In the genomic region with DNA sequence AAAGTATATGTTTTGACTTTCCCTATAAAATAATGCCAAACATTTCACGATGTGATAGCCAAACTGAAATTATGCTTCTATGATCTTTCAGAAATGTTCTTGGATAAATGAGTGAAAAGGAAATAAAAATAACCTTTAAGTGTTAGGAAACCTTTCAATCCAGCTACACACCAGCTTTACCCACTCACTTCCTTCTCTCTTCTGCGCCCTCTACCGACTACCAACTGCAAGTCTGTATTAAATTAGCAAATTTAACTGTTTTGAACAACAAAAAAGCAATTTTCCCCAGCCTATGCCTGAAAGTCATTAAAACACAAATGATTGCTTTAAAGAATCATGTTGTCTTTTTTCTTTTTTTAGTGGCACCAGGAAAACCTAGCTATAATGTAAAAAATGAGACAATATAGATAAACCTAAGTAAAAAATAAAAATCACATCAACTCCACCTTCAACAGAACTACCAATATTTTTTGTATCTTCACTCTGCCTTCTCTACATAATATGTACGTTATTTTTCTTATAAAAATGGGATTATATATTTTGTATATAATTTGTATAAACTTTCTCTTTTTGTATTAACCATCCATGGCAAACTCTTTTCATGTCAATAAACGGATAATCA, we compare ENCODE assay signal across 9 cellular contexts. TPM values are rescaled to one million over a fixed set of nuclear protein-coding genes. Genes with fewer than 3 reads are reported as not detected.
DNase-seq lines count a peak whose midpoint lies in the region; ATAC-seq and TF ChIP-seq lines count a peak whose summit lies in the region.
"Had no signal": no experiment of that assay in that cellular context is flagged by ENCODE, and none has a peak within 500 bp of the region (broad histone marks: within the 10 kb centered on the region; RNA-seq: fewer than 3 reads in every experiment).

No MANE protein-coding gene starts in this region.

- CTCF ChIA-PET in CD8-positive, alpha-beta T cell (lab: Charles Lee), result interaction anchor here (1.1 to 1.7 kb wide), 4 partner anchors 9 to 18 kb away, joined by 3 to 7 read pairs (median 4); no protein-coding TSS in a partner anchor
- CTCF ChIA-PET in RWPE1 (lab: Yijun Ruan, JAX), result interaction anchor here (0.6 to 0.8 kb wide), 4 partner anchors 9 to 785 kb away, joined by 3 read pairs; no protein-coding TSS in a partner anchor

- no peaks in the 10 kb centered on the region for H3K4me1 ChIP-seq in CD8-positive, alpha-beta T cell (ENCODE audit: insufficient read depth, low read length)

- no peaks in the 10 kb centered on the region for H3K36me3 Mint-ChIP-seq in CD8-positive, alpha-beta T cell
- no peaks in the 10 kb centered on the region for H3K36me3 Mint-ChIP-seq in chondrocyte (ENCODE audit: low read depth)
- H3K36me3 Mint-ChIP-seq: naive thymus-derived CD8-positive, alpha-beta T cell had no signal

- H3K9me3 ChIP-seq in CD8-positive, alpha-beta T cell (ENCODE audit: low read length), result no peaks in the 10 kb centered on the region

- no peak overlapping the region for H3K4me3 ChIP-seq in CD8-positive, alpha-beta T cell (ENCODE audit: low read depth, low read length)
- H3K4me3 ChIP-seq in HFF-Myc (replicated peaks; ENCODE audit: low read depth, low read length), result no peak overlapping the region

- no peaks in the 10 kb centered on the region for H3K9me3 Mint-ChIP-seq in CD8-positive, alpha-beta T cell
- no peaks in the 10 kb centered on the region for H3K9me3 Mint-ChIP-seq in chondrocyte (ENCODE audit: low read depth)
- H3K9me3 Mint-ChIP-seq: naive thymus-derived CD8-positive, alpha-beta T cell had no signal

- DNase-seq in CD8-positive, alpha-beta T cell, result peak in 1 of 7 experiments; percentile 17
- DNase-seq in HFF-Myc (ENCODE audit: extremely low read depth, low read depth), result no peak
- DNase-seq in RWPE1 (ENCODE audit: low spot score), result no peak
- no peak for DNase-seq in chondrocyte (ENCODE audit: low spot score)
- DNase-seq in myocyte (ENCODE audit: low read depth), result peak; percentile 41
- DNase-seq in NCI-H1436 treated with DMSO at 0.1 percent for 48 hours (lab: John Stamatoyannopoulos, UW), result no peak
- no peak for DNase-seq in retina
- no peak for DNase-seq in NCI-H345 (lab: John Stamatoyannopoulos, UW)

- no peaks in the 10 kb centered on the region for H3K4me1 Mint-ChIP-seq in CD8-positive, alpha-beta T cell (ENCODE audit: low read depth)
- H3K4me1 Mint-ChIP-seq in chondrocyte (ENCODE audit: low read depth), result peaks cover 22% of the 10 kb centered on the region

- H3K27me3 ChIP-seq in CD8-positive, alpha-beta T cell (ENCODE audit: insufficient read depth, low read length), result no peaks in the 10 kb centered on the region

- H3K27me3 Mint-ChIP-seq in CD8-positive, alpha-beta T cell (ENCODE audit: low read depth), result peaks cover 16% of the 10 kb centered on the region
- no peaks in the 10 kb centered on the region for H3K27me3 Mint-ChIP-seq in chondrocyte (ENCODE audit: low read depth)

- no peak for ATAC-seq in CD8-positive, alpha-beta T cell

- TF ChIP-seq CTCF in CD8-positive, alpha-beta T cell (IDR thresholded peaks at IDR 0.05), result peak; percentile 52
- TF ChIP-seq CTCF in HFF-Myc (IDR thresholded peaks at IDR 0.05; ENCODE audit: low read depth, low read length, missing control alignments), result peak; percentile 70
- peak; percentile 71 for TF ChIP-seq CTCF in RWPE1 (conservative IDR thresholded peaks at IDR 0.05; ENCODE audit: low read depth)
- peak; percentile 92 for TF ChIP-seq CTCF in chondrocyte (IDR thresholded peaks at IDR 0.05)

- H3K27ac ChIP-seq in CD8-positive, alpha-beta T cell (ENCODE audit: low read depth, low read length), result no peak overlapping the region
- H3K27ac ChIP-seq in RWPE1, result no peak overlapping the region

- no peaks in the 10 kb centered on the region for H3K36me3 ChIP-seq in CD8-positive, alpha-beta T cell (ENCODE audit: insufficient read depth, low read length)

- POLR2A ChIA-PET in CD8-positive, alpha-beta T cell (lab: Charles Lee), result no interaction called here
- POLR2A ChIA-PET in RWPE1 (lab: Yijun Ruan, JAX; ENCODE audit: low non-redundant PET), result no interaction called here

- H3K27ac Mint-ChIP-seq in CD8-positive, alpha-beta T cell, result no peak overlapping the region
- no peak overlapping the region for H3K27ac Mint-ChIP-seq in chondrocyte (ENCODE audit: unreplicated experiment)

- intact Hi-C loops in CD8-positive, alpha-beta T cell (cut with DNase I, micrococcal nuclease), result no loop called here

- H3K4me3 Mint-ChIP-seq in CD8-positive, alpha-beta T cell, result no peak overlapping the region
- H3K4me3 Mint-ChIP-seq in chondrocyte (ENCODE audit: unreplicated experiment), result no peak overlapping the region
- H3K4me3 Mint-ChIP-seq: naive thymus-derived CD8-positive, alpha-beta T cell had no signal

RNA-seq across cellular contexts. Expression of gene TMEM100, which starts 13.2 kb away (rescaled TPM):
- total RNA-seq in CD8-positive, alpha-beta T cell, result not detected
- 4.7 to 7.5 TPM (median 5.3 TPM) in 3 replicates for total RNA-seq in chondrocyte
- total RNA-seq in myocyte, result 1.5 and 3.0 TPM in 2 replicates
- polyA plus RNA-seq in myocyte (2012), result 1.4 TPM
- total RNA-seq: naive thymus-derived CD8-positive, alpha-beta T cell had no signal
- polyA plus RNA-seq: naive thymus-derived CD8-positive, alpha-beta T cell had no signal

RNA-seq across cellular contexts. Expression of gene PCTP, which starts 15.0 kb away (rescaled TPM):
- total RNA-seq in CD8-positive, alpha-beta T cell, result 1 to 10 TPM in 1 of 2 experiments, under 1 TPM in 1; 0.56 to 1.2 TPM
- total RNA-seq in chondrocyte, result 6.6 to 8.8 TPM (median 8.2 TPM) in 3 replicates
- total RNA-seq in myocyte, result 9.1 and 11.6 TPM in 2 replicates
- polyA plus RNA-seq in myocyte (2012), result 8.0 TPM
